Comparison of ENCODE assay signal across 8 cellular contexts in genomic region chr3:179037361-179037760, GRCh38. TPM values are rescaled to one million over a fixed set of nuclear protein-coding genes. Genes with fewer than 3 reads are reported as not detected.
DNase-seq lines count a peak whose midpoint lies in the region; ATAC-seq and TF ChIP-seq lines count a peak whose summit lies in the region.

No MANE protein-coding gene starts in this region.

- TF ChIP-seq CTCF in AG09319 (IDR thresholded peaks at IDR 0.05; ENCODE audit: low read depth, low read length): no peak

- H3K4me1 Mint-ChIP-seq in activated naive CD8-positive, alpha-beta T cell (ENCODE audit: low read depth): peaks cover 8% of the 10 kb centered on the region

- peaks cover 5% of the 10 kb centered on the region for H3K9me3 Mint-ChIP-seq in activated naive CD8-positive, alpha-beta T cell (ENCODE audit: low read depth)

- peak overlapping the region; percentile 68 for H3K4me3 Mint-ChIP-seq in activated naive CD8-positive, alpha-beta T cell

- in situ Hi-C loops in SK-MEL-5 (cut with HindIII; ENCODE audit: low pct_unique_long_range_greater_than_20kb, low sequenced_read_pairs): no loop called here

- H3K27me3 Mint-ChIP-seq in activated naive CD8-positive, alpha-beta T cell: no peaks in the 10 kb centered on the region

- ATAC-seq in HG03342 (IDR thresholded peaks at IDR 0.05; ENCODE audit: unreplicated experiment): no peak

- H3K27ac Mint-ChIP-seq in activated naive CD8-positive, alpha-beta T cell: no peak overlapping the region

- DNase-seq in AG09319 (ENCODE audit: extremely low read depth, low read depth) (peak; percentile 27), SK-MEL-5 (ENCODE audit: low read depth, low spot score) (peak; percentile 33), iPS-NIHi11 (ENCODE audit: low spot score) (peak; percentile 69), COR-L47 (lab: John Stamatoyannopoulos, UW) (no peak), NCI-H526 treated with DMSO at 0.1 percent for 48 hours (lab: John Stamatoyannopoulos, UW) (no peak)
- peak; percentile 24 to 70 (median 33) for DNase-seq in stimulated activated CD4-positive, alpha-beta T cell treated with anti-CD3 and anti-CD28 coated beads, TNF-alpha, amount 100 ng/mL, for 24 hours (ENCODE audit: low read depth in 3 of 3)

- peaks cover 11% of the 10 kb centered on the region for H3K36me3 Mint-ChIP-seq in activated naive CD8-positive, alpha-beta T cell

RNA-seq across cellular contexts. Expression of gene ZMAT3, which starts 34.2 kb away (rescaled TPM):
- 12.2 and 13.2 TPM in 2 replicates for total RNA-seq in SK-MEL-5 (2014; rRNA removed; shearing (Covaris generic))
- polyA plus RNA-seq in SK-MEL-5 (2015; cell fraction: cytosol; rRNA removed): 24.2 and 36.7 TPM in 2 replicates
- polyA plus RNA-seq in SK-MEL-5 (2015; cell fraction: nucleus; rRNA removed): 9.9 and 13.8 TPM in 2 replicates

Comparison
In these comparisons a context has a peak if more than half of its experiments do, and no peak if none do; other contexts are left out.
1. DNase-seq: peak in AG09319 (single experiment), SK-MEL-5 (single experiment), iPS-NIHi11 (single experiment) and stimulated activated CD4-positive, alpha-beta T cell treated with anti-CD3 and anti-CD28 coated beads, TNF-alpha, amount 100 ng/mL, for 24 hours (3 of 3); none in COR-L47 (single experiment) and NCI-H526 treated with DMSO at 0.1 percent for 48 hours (single experiment).